ENCODE assay signal across 1 cellular context in genomic region chr1:3717715-3718601, GRCh38.
TF ChIP-seq lines count a peak whose summit lies in the region.

No MANE protein-coding gene starts in this region.

TF ChIP-seq in SK-N-SH, 30 proteins besides CTCF, POLR2A, EP300 and RAD21:
- TF ChIP-seq REST (IDR thresholded peaks at IDR 0.05; ENCODE audit: low read depth, low read length) (peak; percentile 74), ZBTB33 (IDR thresholded peaks at IDR 0.05; ENCODE audit: borderline replicate concordance, low read depth) (no peak)
